ENCODE assay signal across 9 cellular contexts in the genomic region with DNA sequence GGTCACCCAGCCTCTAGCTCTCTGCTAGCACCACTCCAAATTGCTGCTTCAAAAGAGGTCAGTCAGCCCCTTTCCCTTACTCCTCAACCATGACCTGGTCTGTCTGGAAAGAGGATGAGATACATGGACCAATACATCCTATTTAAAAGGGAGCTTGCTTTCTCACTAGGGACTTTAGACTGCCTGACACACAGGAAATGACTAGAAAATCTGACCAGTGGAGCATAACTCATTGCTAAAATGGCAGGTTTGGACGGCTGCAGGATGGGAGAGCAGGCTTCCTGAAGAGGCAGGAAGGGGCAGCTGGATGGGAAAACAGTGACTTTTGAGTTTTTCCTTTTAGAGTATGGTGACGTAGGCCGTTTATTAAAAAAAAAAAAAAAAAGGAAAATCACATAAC. TPM values are rescaled to one million over a fixed set of nuclear protein-coding genes. Genes with fewer than 3 reads are reported as not detected.
DNase-seq lines count a peak whose midpoint lies in the region; ATAC-seq, FAIRE-seq and TF ChIP-seq lines count a peak whose summit lies in the region.
"Had no signal": no experiment of that assay in that cellular context is flagged by ENCODE, and none has a peak within 500 bp of the region (broad histone marks: within the 10 kb centered on the region; RNA-seq: fewer than 3 reads in every experiment).

No MANE protein-coding gene starts in this region.

- POLR2A ChIA-PET in K562 (lab: Yijun Ruan, JAX): interaction anchor here (0.7 to 1.3 kb wide), 5 partner anchors 10 to 40 kb away, joined by 3 to 5 read pairs (median 4); no protein-coding TSS in a partner anchor

- in situ Hi-C loops in K562 (cut with MboI): no loop called here

- no peak overlapping the region for H2BK12ac ChIP-seq in neuronal stem cell (ENCODE audit: low read length)

- H3K4ac ChIP-seq in neuronal stem cell (ENCODE audit: low read length): no peak overlapping the region

- H3K27me3 ChIP-seq in K562 (ENCODE audit: control insufficient read depth in 2 of 2, insufficient read depth in 2 of 2, low read length in 2 of 2) (no peaks in the 10 kb centered on the region), neuronal stem cell (ENCODE audit: control insufficient read depth in 3 of 3, insufficient read depth in 3 of 3, low read depth in 1 of 3, low read length in 3 of 3) (no peaks in the 10 kb centered on the region)

- H3K23ac ChIP-seq in neuronal stem cell (ENCODE audit: low read depth, low read length, poor library complexity): no peak overlapping the region

- H3K14ac ChIP-seq in neuronal stem cell (ENCODE audit: low read length): no peak overlapping the region

- H4K20me1 ChIP-seq in K562 (replicated peaks; ENCODE audit: control insufficient read depth, insufficient read depth, low read length): peaks cover 27% of the 10 kb centered on the region

- DNase-seq in GM12865 (ENCODE audit: low read depth) (peak; percentile 72), K562 (ENCODE audit: extremely low read depth in 1 of 4, low spot score in 3 of 4) (no peak), neuronal stem cell (ENCODE audit: low spot score) (no peak), NCI-H1694 treated with DMSO at 0.1 percent for 48 hours (lab: John Stamatoyannopoulos, UW) (no peak), AG20443 (ENCODE audit: low spot score) (no peak), AML-193 (lab: John Stamatoyannopoulos, UW) (no peak), glutamatergic neuron (no peak)

- H3K9ac ChIP-seq in K562 (ENCODE audit: insufficient read depth in 1 of 2, low read depth in 2 of 2, low read length in 2 of 2) (peak overlapping the region in 1 of 2 experiments; percentile 18; a peak in 1 of 4 replicates), neuronal stem cell (ENCODE audit: low read depth, low read length, poor library complexity) (no peak overlapping the region)

- peaks cover 13 to 53% of the 10 kb centered on the region in 2 experiments for H3K4me1 ChIP-seq in K562 (replicated peaks in 1 of 2; ENCODE audit: control insufficient read depth in 2 of 2, insufficient read depth in 2 of 2, low read length in 2 of 2)
- H3K4me1 ChIP-seq in neuronal stem cell (ENCODE audit: control insufficient read depth in 2 of 2, insufficient read depth in 1 of 2, low read depth in 1 of 2, low read length in 2 of 2): peaks cover 2 to 14% of the 10 kb centered on the region in 2 donors

- H3K36me3 Mint-ChIP-seq in glutamatergic neuron (ENCODE audit: unreplicated experiment): no peaks in the 10 kb centered on the region

- no peak overlapping the region for H3K27ac Mint-ChIP-seq in glutamatergic neuron (ENCODE audit: unreplicated experiment)

- H3K79me2 ChIP-seq in K562 (ENCODE audit: control insufficient read depth, insufficient read depth, low read length): peaks cover 89% of the 10 kb centered on the region

- no peak overlapping the region for H2BK120ac ChIP-seq in neuronal stem cell (ENCODE audit: low read depth, low read length)

- H3K36me3 ChIP-seq in K562 (ENCODE audit: control insufficient read depth, insufficient read depth, low read length): no peaks in the 10 kb centered on the region
- H3K36me3 ChIP-seq in neuronal stem cell (replicated peaks in 1 of 2; ENCODE audit: control insufficient read depth in 2 of 2, insufficient read depth in 2 of 2, low read length in 2 of 2): no peaks in the 10 kb centered on the region

- no peak for FAIRE-seq in K562 (lab: Jason Lieb, UNC)

- H3K4me3 ChIP-seq in GM12865 (ENCODE audit: low read depth, low read length): peak overlapping the region; percentile 5; the same call in 1 of the 2 replicates
- no peak overlapping the region for H3K4me3 ChIP-seq in K562
- H3K4me3 ChIP-seq in neuronal stem cell (ENCODE audit: low read length in 2 of 2): no peak overlapping the region
- H3K4me3 ChIP-seq: skin epidermis had no signal

- no peak overlapping the region for H4K91ac ChIP-seq in neuronal stem cell (ENCODE audit: low read depth, low read length, poor library complexity)

- no peaks in the 10 kb centered on the region for H3K9me1 ChIP-seq in K562 (ENCODE audit: control insufficient read depth, insufficient read depth, low read length)

- H3K27me3 Mint-ChIP-seq in glutamatergic neuron (ENCODE audit: unreplicated experiment): no peaks in the 10 kb centered on the region

- CTCF ChIA-PET in K562 (lab: Yijun Ruan, JAX; ENCODE audit: low intra/inter-chr PET ratio): no interaction called here

- H3K79me1 ChIP-seq in neuronal stem cell (ENCODE audit: low read depth, low read length): no peaks in the 10 kb centered on the region

- TF ChIP-seq POLR2A in K562 (conservative IDR thresholded peaks at IDR 0.05): no peak

- no peak overlapping the region for H2BK5ac ChIP-seq in neuronal stem cell (ENCODE audit: low read length)

- H3K9me3 ChIP-seq in K562 (replicated peaks; ENCODE audit: control insufficient read depth, insufficient read depth, low read depth, low read length): no peaks in the 10 kb centered on the region
- H3K9me3 ChIP-seq in neuronal stem cell (replicated peaks in 1 of 2; ENCODE audit: control insufficient read depth in 2 of 2, insufficient read depth in 1 of 2, low read depth in 1 of 2, low read length in 2 of 2): peaks cover 0 to 2% of the 10 kb centered on the region in 2 donors

- H3K18ac ChIP-seq in neuronal stem cell (ENCODE audit: low read length): no peak overlapping the region

- no peaks in the 10 kb centered on the region for H3K9me3 Mint-ChIP-seq in glutamatergic neuron (ENCODE audit: unreplicated experiment)

- no peak for TF ChIP-seq EP300 in K562 (IDR thresholded peaks at IDR 0.05; ENCODE audit: low read length)

- WGBS in K562 (ENCODE audit: insufficient coverage, low coverage, missing lambda C conversion rate): 43% methylated on average over 3 of the region's 3 CpGs
- WGBS in neuronal stem cell (ENCODE audit: extremely low coverage in 2 of 2, insufficient read length in 2 of 2, insufficient replicate concordance in 1 of 2), 2 donors: no CpG with 5 or more reads among the region's 3 CpGs

- no peak overlapping the region for H2AK5ac ChIP-seq in neuronal stem cell (ENCODE audit: low read depth, low read length)

- H3K4me2 ChIP-seq in K562 (ENCODE audit: insufficient read depth, low read length) (no peak overlapping the region), neuronal stem cell (ENCODE audit: insufficient read depth, low read length, poor library complexity, severe bottlenecking) (no peak overlapping the region)

- no peak overlapping the region for H4K8ac ChIP-seq in neuronal stem cell (ENCODE audit: low read depth, low read length)

- H3K4me1 Mint-ChIP-seq in glutamatergic neuron (ENCODE audit: low read depth, unreplicated experiment): no peaks in the 10 kb centered on the region

- no peak for TF ChIP-seq RAD21 in K562 (CRISPR knock-in tag; conservative IDR thresholded peaks at IDR 0.05 in 1 of 2, IDR thresholded peaks at IDR 0.05 in 1 of 2)

- H2BK15ac ChIP-seq in neuronal stem cell (ENCODE audit: low read length): no peak overlapping the region

- no peak for TF ChIP-seq CTCF in GM12865 (IDR thresholded peaks at IDR 0.05; ENCODE audit: insufficient read depth, low read depth, low read length, missing control alignments)
- no peak for TF ChIP-seq CTCF in K562 (IDR thresholded peaks at IDR 0.05 in 2 of 3, conservative IDR thresholded peaks at IDR 0.05 in 1 of 3; ENCODE audit: insufficient read depth in 2 of 3, low read depth in 1 of 3, low read length in 3 of 3)
- TF ChIP-seq CTCF in glutamatergic neuron (IDR thresholded peaks at IDR 0.05; ENCODE audit: partially characterized antibody, unreplicated experiment): no peak

- H2AFZ ChIP-seq in K562 (ENCODE audit: low read depth, low read length) (no peak overlapping the region), neuronal stem cell (ENCODE audit: low read length) (peak overlapping the region; percentile 69)

- no peak overlapping the region for H3K27ac ChIP-seq in K562 (ENCODE audit: extremely low read depth, low read depth, low read length)
- no peak overlapping the region for H3K27ac ChIP-seq in neuronal stem cell (replicated peaks; ENCODE audit: low read length)

- BruUV-seq in K562 (replicated peaks; lab: Mats Ljungman, UMichigan): no TSS peak

- no peak overlapping the region for H3K4me3 Mint-ChIP-seq in glutamatergic neuron (ENCODE audit: unreplicated experiment)

- peak; percentile 40 for ATAC-seq in HG03066 (IDR thresholded peaks at IDR 0.05; ENCODE audit: low read depth, unreplicated experiment)
- ATAC-seq in K562: peak; percentile 11; the same call in 1 of the 3 replicates

- intact Hi-C loops in K562 (cut with micrococcal nuclease): no loop called here

RNA-seq across cellular contexts. Expression of a gene that starts 25.3 kb away (rescaled TPM):
- 148 and 250 TPM in 2 replicates for total RNA-seq in K562 (2011; cell fraction: chromatin; rRNA removed; ENCODE audit: low replicate concordance)
- 183 and 205 TPM in 2 replicates for total RNA-seq in K562 (2011; cell fraction: nucleolus; rRNA removed)
- 147 and 198 TPM in 2 replicates for total RNA-seq in K562 (2011; cell fraction: nucleoplasm; rRNA removed)
- total RNA-seq in K562 (2014; rRNA removed) (22.1 and 23.9 TPM in 2 replicates), K562 (2014; rRNA removed; fragmentation: Illumina TruSeq; extraction: Trizol) (25.8 and 28.2 TPM in 2 replicates), K562 (2015; rRNA removed; fragmentation: Illumina TruSeq; extraction: Trizol) (18.3 and 20.6 TPM in 2 replicates), K562 (2021) (50.4 and 50.5 TPM in 2 replicates), glutamatergic neuron (ENCODE audit: unreplicated experiment) (9.6 TPM)
- polyA plus RNA-seq in K562 (2011; rRNA removed) (30.2 and 42.1 TPM in 2 replicates), K562 (2014; fragmentation: Illumina TruSeq; extraction: Trizol) (38.8 and 39.1 TPM in 2 replicates), K562 (2014; fragmentation: Nextera tagmentation; extraction: Ambion mirVana) (1 to 10 TPM; 7.7 to 8.0 TPM), K562 (2014; rRNA removed) (22.5 and 24.7 TPM in 2 replicates)
- polyA plus RNA-seq in K562 (2011; cell fraction: cytosol; rRNA removed): 32.2 and 32.4 TPM in 2 replicates
- 47.0 and 55.3 TPM in 2 replicates for polyA plus RNA-seq in K562 (2011; cell fraction: nucleus; rRNA removed)
- 55.9 and 67.3 TPM in 2 replicates for polyA plus RNA-seq in K562 (2012)
- 160 and 190 TPM in 2 replicates for polyA minus RNA-seq in K562 (2011; rRNA and poly(A)+ RNA removed)
- 46.1 and 63.4 TPM in 2 replicates for polyA minus RNA-seq in K562 (2011; cell fraction: cytosol; rRNA and poly(A)+ RNA removed)
- polyA minus RNA-seq in K562 (2011; cell fraction: nucleus; rRNA and poly(A)+ RNA removed): 30.4 and 55.1 TPM in 2 replicates
- polyA plus RNA-seq in neuronal stem cell (2013, experiment 1 of 2): 14.7 TPM
- 15.1 TPM for polyA plus RNA-seq in neuronal stem cell (2013, experiment 2 of 2)

RNA-seq across cellular contexts. Expression of a gene that starts 40.0 kb away (rescaled TPM):
- total RNA-seq in K562 (2011; cell fraction: chromatin; rRNA removed; ENCODE audit: low replicate concordance): 27.7 and 100.0 TPM in 2 replicates
- total RNA-seq in K562 (2011; cell fraction: nucleolus; rRNA removed): 89.7 and 100 TPM in 2 replicates
- 70.6 and 86.3 TPM in 2 replicates for total RNA-seq in K562 (2011; cell fraction: nucleoplasm; rRNA removed)
- 80.3 and 117 TPM in 2 replicates for total RNA-seq in K562 (2014; rRNA removed)
- 34.7 and 43.6 TPM in 2 replicates for total RNA-seq in K562 (2014; rRNA removed; fragmentation: Illumina TruSeq; extraction: Trizol)
- 70.0 and 71.8 TPM in 2 replicates for total RNA-seq in K562 (2015; rRNA removed; fragmentation: Illumina TruSeq; extraction: Trizol)
- 157 and 162 TPM in 2 replicates for total RNA-seq in K562 (2021)
- 112 and 121 TPM in 2 replicates for polyA plus RNA-seq in K562 (2011; rRNA removed)
- polyA plus RNA-seq in K562 (2011; cell fraction: cytosol; rRNA removed): 199 and 423 TPM in 2 replicates
- polyA plus RNA-seq in K562 (2011; cell fraction: nucleus; rRNA removed): 55.6 and 75.5 TPM in 2 replicates
- polyA plus RNA-seq in K562 (2012): 177 and 217 TPM in 2 replicates
- polyA plus RNA-seq in K562 (2014; fragmentation: Illumina TruSeq; extraction: Trizol): 153 and 223 TPM in 2 replicates
- 10 to 100 TPM; 22.6 to 36.8 TPM for polyA plus RNA-seq in K562 (2014; fragmentation: Nextera tagmentation; extraction: Ambion mirVana)
- polyA plus RNA-seq in K562 (2014; rRNA removed): 134 and 159 TPM in 2 replicates
- 68.0 and 101 TPM in 2 replicates for polyA minus RNA-seq in K562 (2011; rRNA and poly(A)+ RNA removed)
- polyA minus RNA-seq in K562 (2011; cell fraction: cytosol; rRNA and poly(A)+ RNA removed): 169 and 173 TPM in 2 replicates
- 39.9 and 49.1 TPM in 2 replicates for polyA minus RNA-seq in K562 (2011; cell fraction: nucleus; rRNA and poly(A)+ RNA removed)
- polyA plus RNA-seq in neuronal stem cell (2013, experiment 1 of 2): 28.1 TPM
- 26.3 TPM for polyA plus RNA-seq in neuronal stem cell (2013, experiment 2 of 2)
- total RNA-seq in glutamatergic neuron (ENCODE audit: unreplicated experiment): 6.6 TPM
